ENCODE assay signal across 8 cellular contexts in the genomic region with DNA sequence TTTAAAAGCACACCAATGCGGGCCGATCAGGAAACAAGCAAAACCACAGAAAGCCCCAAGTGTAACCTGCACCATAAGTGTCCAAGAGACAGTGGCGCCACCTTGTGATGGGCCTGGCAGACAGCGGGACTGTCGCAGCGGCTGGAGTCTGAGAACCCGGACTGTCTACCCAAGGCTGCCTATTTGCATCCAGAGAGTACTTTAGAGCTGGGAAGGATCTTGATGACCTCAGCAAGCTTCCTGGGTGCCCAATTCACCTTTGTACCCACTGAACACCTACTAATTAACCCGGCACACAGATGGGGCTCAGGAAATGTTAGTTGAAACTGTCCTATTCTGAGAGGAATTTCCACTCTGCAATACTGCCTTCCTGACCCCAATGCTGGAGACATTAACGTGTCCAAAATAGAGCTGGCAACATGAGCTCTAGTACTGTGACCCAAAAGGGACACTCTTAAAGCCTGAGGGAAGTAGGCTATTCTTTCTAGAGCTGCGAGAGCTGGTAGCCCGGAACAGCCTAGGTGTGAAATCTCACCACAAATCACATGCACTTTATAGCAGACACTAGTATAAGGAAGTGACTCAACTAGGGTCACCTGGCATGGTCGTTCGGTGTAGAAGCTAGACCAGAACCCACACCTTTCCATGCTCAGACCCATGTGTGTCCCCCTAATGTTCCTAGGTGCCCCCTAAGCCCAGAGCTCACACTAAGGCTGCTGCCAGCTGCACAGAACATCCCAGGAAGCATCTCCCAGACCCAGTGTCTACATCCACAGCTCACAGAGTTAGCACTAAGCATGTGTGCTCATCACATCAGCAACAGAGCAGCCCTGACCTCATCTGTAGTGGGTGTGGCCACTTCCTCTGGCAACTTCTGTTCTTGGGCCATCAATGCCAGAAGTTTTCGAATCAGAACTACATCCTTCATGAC. TPM values are rescaled to one million over a fixed set of nuclear protein-coding genes. Genes with fewer than 3 reads are reported as not detected.
DNase-seq lines count a peak whose midpoint lies in the region; ATAC-seq and TF ChIP-seq lines count a peak whose summit lies in the region.

No MANE protein-coding gene starts in this region.

- H2AK9ac ChIP-seq in IMR-90 (replicated peaks; ENCODE audit: low read depth, low read length, poor library complexity), result no peak overlapping the region

- CTCF ChIA-PET in IMR-90 (lab: Yijun Ruan, JAX), result interaction anchor here (0.5 to 5.5 kb wide), 13 partner anchors 13 to 334 kb away, joined by 3 to 91 read pairs (median 3); no protein-coding TSS in a partner anchor

- H3K23ac ChIP-seq in IMR-90 (ENCODE audit: low read depth, low read length), result no peak overlapping the region

- no peak overlapping the region for H4K8ac ChIP-seq in IMR-90 (ENCODE audit: low read depth in 2 of 2, low read length in 2 of 2)

- peak; percentile 84 for TF ChIP-seq RAD21 in IMR-90 (IDR thresholded peaks at IDR 0.05; ENCODE audit: low read length)

- TF ChIP-seq EP300 in tibial nerve (IDR thresholded peaks at IDR 0.05), result no peak

- H2AK5ac ChIP-seq in IMR-90 (ENCODE audit: low read depth, low read length), result no peak overlapping the region

- no peak overlapping the region for H4K5ac ChIP-seq in IMR-90 (ENCODE audit: low read depth, low read length)

- no peak overlapping the region for H3K18ac ChIP-seq in IMR-90 (ENCODE audit: low read depth, low read length)

- H3K4me1 ChIP-seq in IMR-90 (ENCODE audit: control insufficient read depth, insufficient read depth, low read length) (no peaks in the 10 kb centered on the region), tibial nerve (peaks cover 0 to 14% (median 2%) of the 10 kb centered on the region in 4 donors)

- peak; percentile 64 for ATAC-seq in GM21528 (IDR thresholded peaks at IDR 0.05; ENCODE audit: low FRiP score, unreplicated experiment)
- ATAC-seq in IMR-90 (ENCODE audit: low read depth), result peak; percentile 93

- H2AFZ ChIP-seq in IMR-90 (replicated peaks; ENCODE audit: low read length, poor library complexity), result no peak overlapping the region

- no peak overlapping the region for H3K56ac ChIP-seq in IMR-90 (ENCODE audit: extremely low read depth, insufficient read depth, low read length)

- H3K27me3 Mint-ChIP-seq in osteocyte (ENCODE audit: unreplicated experiment), result no peaks in the 10 kb centered on the region

- intact Hi-C loops in IMR-90 (cut with micrococcal nuclease), result loop anchor here (1.0 to 10.0 kb wide), 5 partner anchors 43 to 351 kb away; a partner anchor contains a TSS

- peaks cover 0 to 6% of the 10 kb centered on the region in 2 experiments; a peak in 1 of 4 replicates for H3K79me1 ChIP-seq in IMR-90 (ENCODE audit: low read depth in 1 of 2, low read length in 2 of 2)

- no peak overlapping the region for H3K27ac Mint-ChIP-seq in osteocyte (ENCODE audit: unreplicated experiment)

- no peak overlapping the region for H3K9ac ChIP-seq in IMR-90 (ENCODE audit: low read depth, low read length)

- no peak overlapping the region for H2BK15ac ChIP-seq in IMR-90 (ENCODE audit: low read depth, low read length)

- H2BK5ac ChIP-seq in IMR-90 (ENCODE audit: low read depth, low read length, poor library complexity, severe bottlenecking), result no peak overlapping the region

- no peak overlapping the region for H3K4ac ChIP-seq in IMR-90 (ENCODE audit: low read depth, low read length)

- POLR2A ChIA-PET in IMR-90 (lab: Charles Lee; ENCODE audit: unreplicated experiment), result no interaction called here

- no peak overlapping the region for H3K4me3 Mint-ChIP-seq in osteocyte (ENCODE audit: unreplicated experiment)

- H3K4me1 Mint-ChIP-seq in osteocyte (ENCODE audit: unreplicated experiment), result no peaks in the 10 kb centered on the region

- peaks cover 34% of the 10 kb centered on the region for H3K36me3 Mint-ChIP-seq in osteocyte (ENCODE audit: unreplicated experiment)

- H3K4me2 ChIP-seq in IMR-90 (ENCODE audit: low read depth, low read length), result no peak overlapping the region

- no peak overlapping the region for H2BK120ac ChIP-seq in IMR-90 (ENCODE audit: low read depth, low read length)

- H3K36me3 ChIP-seq in IMR-90 (ENCODE audit: control insufficient read depth, insufficient read depth, low read length) (peaks cover 35% of the 10 kb centered on the region), tibial nerve (peaks cover 0 to 84% (median 7%) of the 10 kb centered on the region in 3 donors)

- no peak overlapping the region for H2BK20ac ChIP-seq in IMR-90 (ENCODE audit: low read depth, low read length)

- no peak overlapping the region for H3K14ac ChIP-seq in IMR-90 (replicated peaks; ENCODE audit: low read depth, low read length)

- no peak for TF ChIP-seq POLR2A in IMR-90 (IDR thresholded peaks at IDR 0.05; ENCODE audit: low read depth, low read length)
- no peak for TF ChIP-seq POLR2A in tibial nerve (IDR thresholded peaks at IDR 0.05)

- peaks cover 4% of the 10 kb centered on the region; the same call in 1 of the 2 replicates for H4K20me1 ChIP-seq in IMR-90 (ENCODE audit: insufficient read depth, low read length)

- no peaks in the 10 kb centered on the region for H3K9me3 ChIP-seq in IMR-90 (ENCODE audit: control insufficient read depth, insufficient read depth, low read length)
- H3K9me3 ChIP-seq in tibial nerve, result no peaks in the 10 kb centered on the region

- no peaks in the 10 kb centered on the region for H3K9me1 ChIP-seq in IMR-90 (ENCODE audit: insufficient read depth, low read length)

- H3K27me3 ChIP-seq in IMR-90 (ENCODE audit: control insufficient read depth, insufficient read depth, low read length) (no peaks in the 10 kb centered on the region), tibial nerve (no peaks in the 10 kb centered on the region)

- no peaks in the 10 kb centered on the region for H3K9me3 Mint-ChIP-seq in osteocyte (ENCODE audit: unreplicated experiment)

- H3K4me3 ChIP-seq in IMR-90 (ENCODE audit: insufficient read depth, low read depth, low read length) (no peak overlapping the region), foreskin fibroblast (ENCODE audit: low read depth in 1 of 2, low read length in 2 of 2) (no peak overlapping the region), tibial nerve (no peak overlapping the region)

- DNase-seq in Daoy (ENCODE audit: low read depth) (peak; percentile 56), IMR-90 (peak; percentile 67), SHP77 (lab: John Stamatoyannopoulos, UW) (peak; percentile 23 to 55), foreskin fibroblast (peak; percentile 49 to 81), osteocyte (ENCODE audit: extremely low spot score, unreplicated experiment) (peak; percentile 90), tibial nerve (ENCODE audit: low spot score in 2 of 2) (peak; percentile 70 to 86)
- DNase-seq in activated effector memory CD4-positive, alpha-beta T cell treated with Interleukin-2 at 50 U/mL for 16 hours, result peak; percentile 71

- peak; percentile 75 for TF ChIP-seq CTCF in IMR-90 (conservative IDR thresholded peaks at IDR 0.05; ENCODE audit: low read depth, low read length)
- peak; percentile 87 for TF ChIP-seq CTCF in foreskin fibroblast (IDR thresholded peaks at IDR 0.05; ENCODE audit: low read depth, low read length)
- peak; percentile 86 for TF ChIP-seq CTCF in osteocyte (IDR thresholded peaks at IDR 0.05)
- TF ChIP-seq CTCF in tibial nerve (IDR thresholded peaks at IDR 0.05), result peak; percentile 79 to 86 (median 79)

- dilution Hi-C loops in IMR-90 (cut with HindIII; ENCODE audit: low sequenced_read_pairs, unreplicated experiment), result no loop called here

- H3K27ac ChIP-seq in IMR-90 (ENCODE audit: insufficient read depth, low read length), result no peak overlapping the region
- H3K27ac ChIP-seq in tibial nerve, result peak overlapping the region in 1 of 4 donors; percentile 7

- in situ Hi-C loops in IMR-90 (cut with MboI; ENCODE audit: low sequenced_read_pairs), result loop anchor here (5.0 kb wide), 2 partner anchors 253 to 358 kb away; no protein-coding TSS in a partner anchor

- 60% methylated on average over 2 of the region's 14 CpGs; no CpG with 5 or more reads in 1 of the 2 experiments for WGBS in IMR-90 (ENCODE audit: extremely low coverage in 2 of 2, insufficient read length in 1 of 2), 2 experiments
- 43 to 57% methylated on average over 9 to 14 of the region's 14 CpGs for WGBS in tibial nerve, 2 donors

- H4K91ac ChIP-seq in IMR-90 (ENCODE audit: insufficient read depth, low read depth, low read length), result no peak overlapping the region

- BruUV-seq in IMR-90 (replicated peaks; lab: Mats Ljungman, UMichigan), result no TSS peak

TF ChIP-seq in IMR-90, 13 proteins besides CTCF, POLR2A, EP300 and RAD21:
- TF ChIP-seq SMC3 (IDR thresholded peaks at IDR 0.05; ENCODE audit: low read depth, low read length), result peak; percentile 77
- no peak for TF ChIP-seq MXI1 (IDR thresholded peaks at IDR 0.05; ENCODE audit: borderline replicate concordance, low read depth, low read length)
- no peak for TF ChIP-seq BHLHE40 (IDR thresholded peaks at IDR 0.05; ENCODE audit: low read depth, low read length)
- no peak for TF ChIP-seq FOS (IDR thresholded peaks at IDR 0.05; ENCODE audit: low read depth, low read length)
- TF ChIP-seq RFX5 (IDR thresholded peaks at IDR 0.05; ENCODE audit: low read depth, low read length), result no peak
- no peak for TF ChIP-seq CHD1 (IDR thresholded peaks at IDR 0.05; ENCODE audit: low read depth, low read length)
- TF ChIP-seq NFE2L2 (IDR thresholded peaks at IDR 0.05; ENCODE audit: low read depth, low read length), result no peak

RNA-seq across cellular contexts. Expression of a gene that starts 25.4 kb away (rescaled TPM):
- total RNA-seq in Daoy (2014; rRNA removed; shearing (Covaris generic)), result 29.0 and 31.0 TPM in 2 replicates
- 27.4 and 27.8 TPM in 2 replicates for total RNA-seq in IMR-90 (2012; rRNA removed)
- 7.6 and 9.3 TPM in 2 replicates for polyA plus RNA-seq in IMR-90 (2012; rRNA removed)
- 3.3 and 3.5 TPM in 2 replicates for polyA plus RNA-seq in IMR-90 (2012; cell fraction: cytosol; rRNA removed)
- 12.0 and 12.4 TPM in 2 replicates for polyA plus RNA-seq in IMR-90 (2012; cell fraction: nucleus; rRNA removed; ENCODE audit: low replicate concordance)
- total RNA-seq in osteocyte, result 43.2 and 49.5 TPM in 2 replicates
- total RNA-seq in tibial nerve, result 10 to 100 TPM; 15.3 to 22.3 (median 19.8) TPM

RNA-seq across cellular contexts. Expression of a gene that starts 25.8 kb away (rescaled TPM):
- 65.7 and 67.6 TPM in 2 replicates for total RNA-seq in Daoy (2014; rRNA removed; shearing (Covaris generic))
- 48.9 and 75.5 TPM in 2 replicates for total RNA-seq in IMR-90 (2012; rRNA removed)
- 29.1 and 44.0 TPM in 2 replicates for polyA plus RNA-seq in IMR-90 (2012; rRNA removed)
- polyA plus RNA-seq in IMR-90 (2012; cell fraction: cytosol; rRNA removed), result 9.9 and 27.6 TPM in 2 replicates
- polyA plus RNA-seq in IMR-90 (2012; cell fraction: nucleus; rRNA removed; ENCODE audit: low replicate concordance), result 32.2 and 210 TPM in 2 replicates
- total RNA-seq in osteocyte, result 70.9 and 71.8 TPM in 2 replicates
- 100 to 1,000 TPM in 1 of 4 donors, 10 to 100 TPM in 3; 61.5 to 103 (median 73.7) TPM for total RNA-seq in tibial nerve

Comparison
In these comparisons a context has a peak if more than half of its experiments do, and no peak if none do; other contexts are left out.
1. DNase-seq: peak in every context shown above with its lines; median percentile 90 in osteocyte; 78 in tibial nerve; 71 in activated effector memory CD4-positive, alpha-beta T cell treated with Interleukin-2 at 50 U/mL for 16 hours; 67 in IMR-90; 65 in foreskin fibroblast; 56 in Daoy; 39 in SHP77.